In genomic region chr5:73214921-73215490, GRCh38 we compare ENCODE assay signal across 13 cellular contexts. TPM values are rescaled to one million over a fixed set of nuclear protein-coding genes. Genes with fewer than 3 reads are reported as not detected.
A peak's percentile ranks its signal among the peaks of the same experiment; 100 is the strongest.
DNase-seq lines count a peak whose midpoint lies in the region; ATAC-seq and TF ChIP-seq lines count a peak whose summit lies in the region.
"Had no signal": no experiment of that assay in that cellular context is flagged by ENCODE, and none has a peak within 500 bp of the region (broad histone marks: within the 10 kb centered on the region; RNA-seq: fewer than 3 reads in every experiment).

No MANE protein-coding gene starts in this region.

- peaks cover 9% of the 10 kb centered on the region for H3K4me1 ChIP-seq in DOHH2 (ENCODE audit: control insufficient read depth, low read length)

- peaks cover 3 to 11% of the 10 kb centered on the region in 2 donors for H3K4me1 Mint-ChIP-seq in natural killer cell treated with Interleukin-12 subunit alpha and Interleukin-12 subunit beta and Interleukin-15 and Interleukin-18, amount 100 ng/mL, for 72 hours (ENCODE audit: low read depth in 2 of 2)

- peaks cover 13% of the 10 kb centered on the region for H3K36me3 Mint-ChIP-seq in natural killer cell treated with Interleukin-12 subunit alpha and Interleukin-12 subunit beta and Interleukin-15 and Interleukin-18, amount 100 ng/mL, for 72 hours

- no peak for ATAC-seq in natural killer cell treated with Interleukin-12 subunit alpha and Interleukin-12 subunit beta and Interleukin-15 and Interleukin-18, amount 100 ng/mL, for 72 hours
- ATAC-seq in HG03439 (IDR thresholded peaks at IDR 0.05; ENCODE audit: unreplicated experiment) = no peak

- no peaks in the 10 kb centered on the region for H3F3A ChIP-seq in DOHH2 (ENCODE audit: control insufficient read depth, insufficient read depth)

- H4K20me1 ChIP-seq in DOHH2 (ENCODE audit: control insufficient read depth, insufficient read depth, low read depth, low read length) = no peaks in the 10 kb centered on the region

- H3K4me2 ChIP-seq in DOHH2 (ENCODE audit: low read length) = no peak overlapping the region; the same call in 1 of the 2 replicates

- H3K9me3 Mint-ChIP-seq in natural killer cell treated with Interleukin-12 subunit alpha and Interleukin-12 subunit beta and Interleukin-15 and Interleukin-18, amount 100 ng/mL, for 72 hours = peaks cover 4% of the 10 kb centered on the region

- H3K4me3 Mint-ChIP-seq in natural killer cell treated with Interleukin-12 subunit alpha and Interleukin-12 subunit beta and Interleukin-15 and Interleukin-18, amount 100 ng/mL, for 72 hours = peak overlapping the region; percentile 27

- no peaks in the 10 kb centered on the region for H3K9me2 ChIP-seq in DOHH2 (replicated peaks; ENCODE audit: control insufficient read depth, low read length)

- H3K9me3 ChIP-seq in DOHH2 (ENCODE audit: control insufficient read depth, insufficient read depth, low read length) = no peaks in the 10 kb centered on the region
- no peaks in the 10 kb centered on the region for H3K9me3 ChIP-seq in WERI-Rb-1 (ENCODE audit: severe bottlenecking)
- H3K9me3 ChIP-seq: gastrocnemius medialis, right lobe of liver had no signal

- DNase-seq in NCI-H1092 (lab: John Stamatoyannopoulos, UW) (peak; percentile 69), WERI-Rb-1 (no peak), 8988T (no peak), hepatic stellate cell (ENCODE audit: low spot score) (no peak)
- DNase-seq in natural killer cell treated with Interleukin-12 subunit alpha and Interleukin-12 subunit beta and Interleukin-15 and Interleukin-18, amount 100 ng/mL, for 72 hours (ENCODE audit: low spot score) = no peak
- DNase-seq: cortex of kidney, gastrocnemius medialis, midbrain, NCI-H446 treated with DMSO at 0.1 percent for 48 hours, right lobe of liver had no signal

- peaks cover 57 to 74% of the 10 kb centered on the region in 2 donors for H3K27me3 Mint-ChIP-seq in natural killer cell treated with Interleukin-12 subunit alpha and Interleukin-12 subunit beta and Interleukin-15 and Interleukin-18, amount 100 ng/mL, for 72 hours

- no peaks in the 10 kb centered on the region for H3K79me2 ChIP-seq in DOHH2 (ENCODE audit: control insufficient read depth, low read length)

- H3K4me3 ChIP-seq in DOHH2 (ENCODE audit: low read length) (peak overlapping the region; percentile 36; the same call in 1 of the 2 replicates), WERI-Rb-1 (ENCODE audit: low read depth, low read length) (peak overlapping the region; percentile 51; the same call in 1 of the 2 replicates)

- H3K27me3 ChIP-seq in DOHH2 (ENCODE audit: control insufficient read depth, low read length) (peaks cover 23% of the 10 kb centered on the region), WERI-Rb-1 (ENCODE audit: insufficient read depth, low read depth, severe bottlenecking) (peaks cover 2% of the 10 kb centered on the region)

- H3K27ac Mint-ChIP-seq in natural killer cell treated with Interleukin-12 subunit alpha and Interleukin-12 subunit beta and Interleukin-15 and Interleukin-18, amount 100 ng/mL, for 72 hours = no peak overlapping the region

- no peaks in the 10 kb centered on the region for H3K36me3 ChIP-seq in DOHH2 (ENCODE audit: control insufficient read depth, low read length)
- H3K36me3 ChIP-seq in WERI-Rb-1 = no peaks in the 10 kb centered on the region
- H3K36me3 ChIP-seq: gastrocnemius medialis, right lobe of liver had no signal

- TF ChIP-seq CTCF in DOHH2 (IDR thresholded peaks at IDR 0.05; ENCODE audit: low read depth, low read length, poor library complexity, severe bottlenecking) (no peak), WERI-Rb-1 (IDR thresholded peaks at IDR 0.05; ENCODE audit: low read depth, low read length) (no peak)

- no peak overlapping the region for H3K27ac ChIP-seq in DOHH2 (ENCODE audit: low read depth, low read length)
- H3K27ac ChIP-seq in WERI-Rb-1 = no peak overlapping the region
- H3K27ac ChIP-seq: gastrocnemius medialis, right lobe of liver had no signal

RNA-seq across cellular contexts. Expression of gene TMEM174, which starts 42.0 kb away (rescaled TPM):
- not detected for total RNA-seq in natural killer cell treated with Interleukin-12 subunit alpha and Interleukin-12 subunit beta and Interleukin-15 and Interleukin-18, amount 100 ng/mL, for 72 hours
- total RNA-seq: G401, gastrocnemius medialis, right lobe of liver had no signal
